In genomic region chr10:12181065-12181775, GRCh38 we compare ENCODE assay signal across 9 cellular contexts. TPM values are rescaled to one million over a fixed set of nuclear protein-coding genes. Genes with fewer than 3 reads are reported as not detected.
DNase-seq lines count a peak whose midpoint lies in the region; ATAC-seq and TF ChIP-seq lines count a peak whose summit lies in the region.
"Had no signal": no experiment of that assay in that cellular context is flagged by ENCODE, and none has a peak within 500 bp of the region (broad histone marks: within the 10 kb centered on the region; RNA-seq: fewer than 3 reads in every experiment).

No MANE protein-coding gene starts in this region.

- WGBS in upper lobe of left lung, 2 donors: 63 to 69% methylated on average over 13 of the region's 13 CpGs

- H3K9me3 ChIP-seq in upper lobe of left lung: no peaks in the 10 kb centered on the region

- H3K4me1 ChIP-seq in upper lobe of left lung: peaks cover 0 to 4% (median 0%) of the 10 kb centered on the region in 4 donors

- no peak for TF ChIP-seq CTCF in upper lobe of left lung (IDR thresholded peaks at IDR 0.05)

- CTCF ChIA-PET in activated CD4-positive, alpha-beta memory T cell treated with anti-CD3 and anti-CD28 coated beads, Interleukin-2, amount 10 ng/mL, durations not matched to agents 7 days and 5 days (lab: Charles Lee): interaction anchor here (1.0 to 3.5 kb wide), 3 partner anchors 34 to 475 kb away, joined by 3 to 14 read pairs (median 5); no protein-coding TSS in a partner anchor

- H3K4me1 Mint-ChIP-seq in activated CD4-positive, alpha-beta memory T cell treated with anti-CD3 and anti-CD28 coated beads, Interleukin-2, amount 10 ng/mL, durations not matched to agents 7 days and 5 days: peaks cover 45% of the 10 kb centered on the region
- peaks cover 14 to 21% of the 10 kb centered on the region in 2 donors for H3K4me1 Mint-ChIP-seq in immature natural killer cell

- no peaks in the 10 kb centered on the region for H3K27me3 Mint-ChIP-seq in activated CD4-positive, alpha-beta memory T cell treated with anti-CD3 and anti-CD28 coated beads, Interleukin-2, amount 10 ng/mL, durations not matched to agents 7 days and 5 days
- H3K27me3 Mint-ChIP-seq in immature natural killer cell (ENCODE audit: low read depth in 3 of 3): peaks cover 0 to 2% (median 0%) of the 10 kb centered on the region in 3 donors

- H3K4me3 ChIP-seq in upper lobe of left lung: no peak overlapping the region
- H3K4me3 ChIP-seq: SK-N-MC had no signal

- H3K27me3 ChIP-seq in upper lobe of left lung: no peaks in the 10 kb centered on the region

- POLR2A ChIA-PET in activated CD4-positive, alpha-beta memory T cell treated with anti-CD3 and anti-CD28 coated beads, Interleukin-2, amount 10 ng/mL, durations not matched to agents 7 days and 5 days (lab: Charles Lee): interaction anchor here (0.5 to 6.4 kb wide), 4 partner anchors 11 to 34 kb away, joined by 3 to 52 read pairs (median 4); partner anchors contain the start of genes CDC123 and NUDT5

- H3K9me3 Mint-ChIP-seq in activated CD4-positive, alpha-beta memory T cell treated with anti-CD3 and anti-CD28 coated beads, Interleukin-2, amount 10 ng/mL, durations not matched to agents 7 days and 5 days: peaks cover 3% of the 10 kb centered on the region
- H3K9me3 Mint-ChIP-seq in immature natural killer cell: no peaks in the 10 kb centered on the region

- DNase-seq in CD1c-positive myeloid dendritic cell (ENCODE audit: extremely low spot score): peak; percentile 90
- DNase-seq in HPDE6-E6E7 (ENCODE audit: extremely low spot score): peak; percentile 20
- peak; percentile 87 for DNase-seq in activated CD4-positive, alpha-beta memory T cell treated with anti-CD3 and anti-CD28 coated beads, Interleukin-2, amount 10 ng/mL, durations not matched to agents 7 days and 5 days
- peak; percentile 49 to 80 (median 53) for DNase-seq in immature natural killer cell
- DNase-seq in upper lobe of left lung: peak in 1 of 2 donors; percentile 61
- no peak for DNase-seq in RPMI8226
- DNase-seq in hepatic stellate cell (ENCODE audit: low spot score): no peak
- DNase-seq in NCI-H1105 treated with DMSO at 0.1 percent for 48 hours (lab: John Stamatoyannopoulos, UW): no peak

- TF ChIP-seq EP300 in upper lobe of left lung (IDR thresholded peaks at IDR 0.05): no peak

- H3K36me3 Mint-ChIP-seq in activated CD4-positive, alpha-beta memory T cell treated with anti-CD3 and anti-CD28 coated beads, Interleukin-2, amount 10 ng/mL, durations not matched to agents 7 days and 5 days (ENCODE audit: low read depth): peaks cover 74% of the 10 kb centered on the region
- peaks cover 5 to 21% (median 18%) of the 10 kb centered on the region in 3 donors for H3K36me3 Mint-ChIP-seq in immature natural killer cell

- H3K27ac ChIP-seq in upper lobe of left lung: no peak overlapping the region
- H3K27ac ChIP-seq: SK-N-MC had no signal

- peak; percentile 49 to 84 for ATAC-seq in upper lobe of left lung (ENCODE audit: low FRiP score in 2 of 2)

- peak overlapping the region; percentile 25 for H3K4me3 Mint-ChIP-seq in activated CD4-positive, alpha-beta memory T cell treated with anti-CD3 and anti-CD28 coated beads, Interleukin-2, amount 10 ng/mL, durations not matched to agents 7 days and 5 days
- peak overlapping the region; percentile 20 to 67 (median 60) for H3K4me3 Mint-ChIP-seq in immature natural killer cell

- H3K36me3 ChIP-seq in upper lobe of left lung: peaks cover 13 to 97% (median 40%) of the 10 kb centered on the region in 4 donors

- no peak for TF ChIP-seq POLR2A in upper lobe of left lung (IDR thresholded peaks at IDR 0.05)

- H3K27ac Mint-ChIP-seq in activated CD4-positive, alpha-beta memory T cell treated with anti-CD3 and anti-CD28 coated beads, Interleukin-2, amount 10 ng/mL, durations not matched to agents 7 days and 5 days: peak overlapping the region; percentile 98
- peak overlapping the region; percentile 86 to 94 (median 89) for H3K27ac Mint-ChIP-seq in immature natural killer cell

RNA-seq across cellular contexts. Expression of gene NUDT5, which starts 14.5 kb away (rescaled TPM):
- total RNA-seq in activated CD4-positive, alpha-beta memory T cell treated with anti-CD3 and anti-CD28 coated beads, Interleukin-2, amount 10 ng/mL, durations not matched to agents 7 days and 5 days: 10 to 100 TPM; 91.6 to 91.7 TPM
- 10 to 100 TPM; 58.3 to 69.4 (median 59.6) TPM for polyA plus RNA-seq in immature natural killer cell
- 10 to 100 TPM; 13.5 to 50.4 (median 45.4) TPM for total RNA-seq in upper lobe of left lung

RNA-seq across cellular contexts. Expression of gene CDC123, which starts 14.8 kb away (rescaled TPM):
- total RNA-seq in activated CD4-positive, alpha-beta memory T cell treated with anti-CD3 and anti-CD28 coated beads, Interleukin-2, amount 10 ng/mL, durations not matched to agents 7 days and 5 days: 10 to 100 TPM; 89.5 to 95.1 TPM
- polyA plus RNA-seq in immature natural killer cell: 100 to 1,000 TPM in 2 of 3 donors, 10 to 100 TPM in 1; 79.8 to 149 (median 103) TPM
- total RNA-seq in upper lobe of left lung: 10 to 100 TPM; 19.9 to 57.5 (median 42.6) TPM

RNA-seq across cellular contexts. Expression of gene SEC61A2, which starts 51.7 kb away (rescaled TPM):
- total RNA-seq in activated CD4-positive, alpha-beta memory T cell treated with anti-CD3 and anti-CD28 coated beads, Interleukin-2, amount 10 ng/mL, durations not matched to agents 7 days and 5 days: 10 to 100 TPM; 11.7 to 12.8 TPM
- 1 to 10 TPM; 1.8 to 6.8 (median 2.7) TPM for polyA plus RNA-seq in immature natural killer cell
- total RNA-seq in upper lobe of left lung: 1 to 10 TPM; 3.2 to 9.3 (median 5.9) TPM

Comparison
In these comparisons a context has a peak if more than half of its experiments do, and no peak if none do; other contexts are left out.
1. DNase-seq: peak in CD1c-positive myeloid dendritic cell (single experiment), HPDE6-E6E7 (single experiment), activated CD4-positive, alpha-beta memory T cell treated with anti-CD3 and anti-CD28 coated beads, Interleukin-2, amount 10 ng/mL, durations not matched to agents 7 days and 5 days (single experiment) and immature natural killer cell (3 of 3); none in RPMI8226 (single experiment), hepatic stellate cell (single experiment) and NCI-H1105 treated with DMSO at 0.1 percent for 48 hours (single experiment).